Comparison of ENCODE assay signal across 14 cellular contexts in genomic region chr22:41504397-41504796, GRCh38. TPM values are rescaled to one million over a fixed set of nuclear protein-coding genes. Genes with fewer than 3 reads are reported as not detected.
DNase-seq lines count a peak whose midpoint lies in the region; ATAC-seq, FAIRE-seq and TF ChIP-seq lines count a peak whose summit lies in the region.
"Had no signal": no experiment of that assay in that cellular context is flagged by ENCODE, and none has a peak within 500 bp of the region (broad histone marks: within the 10 kb centered on the region; RNA-seq: fewer than 3 reads in every experiment).

No MANE protein-coding gene starts in this region.

- peaks cover 41 to 45% of the 10 kb centered on the region in 2 donors for H3K36me3 Mint-ChIP-seq in stimulated activated naive B cell treated with anti-CD40 and anti-IgM and Interleukin-4, amounts not matched to agents 10 μg/mL and 1 μg/mL and 100 μg/mL, for 72 hours

- ATAC-seq in Right ventricle myocardium superior (ENCODE audit: poor library complexity) (peak; percentile 61), HG03175 (IDR thresholded peaks at IDR 0.05; ENCODE audit: unreplicated experiment) (no peak)
- ATAC-seq in stimulated activated naive B cell treated with anti-CD40 and anti-IgM and Interleukin-4, amounts not matched to agents 10 μg/mL and 1 μg/mL and 100 μg/mL, for 72 hours (replicated peaks) = peak; percentile 64 to 75

- H3K4me3 Mint-ChIP-seq in stimulated activated naive B cell treated with anti-CD40 and anti-IgM and Interleukin-4, amounts not matched to agents 10 μg/mL and 1 μg/mL and 100 μg/mL, for 72 hours = no peak overlapping the region

- FAIRE-seq in GM12892 (lab: Jason Lieb, UNC) = peak; percentile 30

- H3K27me3 Mint-ChIP-seq in stimulated activated naive B cell treated with anti-CD40 and anti-IgM and Interleukin-4, amounts not matched to agents 10 μg/mL and 1 μg/mL and 100 μg/mL, for 72 hours = no peaks in the 10 kb centered on the region

- peak overlapping the region; percentile 60 for H3K27ac Mint-ChIP-seq in stimulated activated naive B cell treated with anti-CD40 and anti-IgM and Interleukin-4, amounts not matched to agents 10 μg/mL and 1 μg/mL and 100 μg/mL, for 72 hours

- TF ChIP-seq POLR2A in GM12892 (IDR thresholded peaks at IDR 0.05; ENCODE audit: low read depth, low read length) = no peak

- DNase-seq in GM12892 (ENCODE audit: insufficient read length) = no peak
- DNase-seq in amniotic epithelial cell (ENCODE audit: low read depth) = peak; percentile 17
- DNase-seq in Right ventricle myocardium superior = peak; percentile 73
- DNase-seq in stimulated activated naive B cell treated with anti-CD40 and anti-IgM and Interleukin-4, amounts not matched to agents 10 μg/mL and 1 μg/mL and 100 μg/mL, for 72 hours = peak; percentile 32
- DNase-seq in effector CD4-positive, alpha-beta T cell = no peak
- DNase-seq in NCI-H2081 (lab: John Stamatoyannopoulos, UW) = no peak
- DNase-seq: effector memory CD4-positive, alpha-beta T cell; mesendoderm; NCI-H1048; NCI-H82; ovary; stimulated activated CD4-positive, alpha-beta T cell treated with anti-CD3 and anti-CD28 coated beads, Interleukin-1b, Interleukin-23, amount 100 ng/mL, for 48 hours had no signal

- intact Hi-C loops in Right ventricle myocardium superior (cut with DNase I) = no loop called here

- no peaks in the 10 kb centered on the region for H3K9me3 Mint-ChIP-seq in stimulated activated naive B cell treated with anti-CD40 and anti-IgM and Interleukin-4, amounts not matched to agents 10 μg/mL and 1 μg/mL and 100 μg/mL, for 72 hours

- H3K4me1 Mint-ChIP-seq in stimulated activated naive B cell treated with anti-CD40 and anti-IgM and Interleukin-4, amounts not matched to agents 10 μg/mL and 1 μg/mL and 100 μg/mL, for 72 hours = peaks cover 30 to 45% of the 10 kb centered on the region in 2 donors

RNA-seq across cellular contexts. Expression of gene ACO2, which starts 35.5 kb away (rescaled TPM):
- 66.5 TPM for polyA plus RNA-seq in GM12892 (2012; ENCODE audit: missing spikeins)
- total RNA-seq in Right ventricle myocardium superior = 835 TPM

RNA-seq across cellular contexts. Expression of gene PHF5A, which starts 35.9 kb away (rescaled TPM):
- 46.5 TPM for polyA plus RNA-seq in GM12892 (2012; ENCODE audit: missing spikeins)
- 26.4 TPM for total RNA-seq in Right ventricle myocardium superior

RNA-seq across cellular contexts. Expression of gene POLR3H, which starts 39.9 kb away (rescaled TPM):
- polyA plus RNA-seq in GM12892 (2012; ENCODE audit: missing spikeins) = 15.2 TPM
- 18.3 TPM for total RNA-seq in Right ventricle myocardium superior

RNA-seq across cellular contexts. Expression of gene CSDC2, which starts 56.4 kb away (rescaled TPM):
- polyA plus RNA-seq in GM12892 (2012; ENCODE audit: missing spikeins) = 0.36 TPM
- total RNA-seq in Right ventricle myocardium superior = 252 TPM
- total RNA-seq: SJSA1 had no signal

RNA-seq across cellular contexts. Expression of gene TOB2, which starts 57.8 kb away (rescaled TPM):
- polyA plus RNA-seq in GM12892 (2012; ENCODE audit: missing spikeins) = 7.9 TPM
- 62.6 TPM for total RNA-seq in Right ventricle myocardium superior

Comparison
In these comparisons a context has a peak if more than half of its experiments do, and no peak if none do; other contexts are left out.
1. DNase-seq: peak in amniotic epithelial cell (single experiment), Right ventricle myocardium superior (single experiment) and stimulated activated naive B cell treated with anti-CD40 and anti-IgM and Interleukin-4, amounts not matched to agents 10 μg/mL and 1 μg/mL and 100 μg/mL, for 72 hours (single experiment); none in GM12892 (single experiment), effector CD4-positive, alpha-beta T cell (single experiment) and NCI-H2081 (0 of 2).